Comparison of ENCODE assay signal across 8 cellular contexts in genomic region chr9:69549310-69550202, GRCh38.
A peak's percentile ranks its signal among the peaks of the same experiment; 100 is the strongest.
DNase-seq lines count a peak whose midpoint lies in the region; ATAC-seq and TF ChIP-seq lines count a peak whose summit lies in the region.

No MANE protein-coding gene starts in this region.

- no peaks in the 10 kb centered on the region for H3K36me3 Mint-ChIP-seq in activated CD4-positive, alpha-beta T cell treated with anti-CD3 and anti-CD28 coated beads, Interleukin-2, amount 10 ng/mL, durations not matched to agents 24 days and 14 days (ENCODE audit: low read depth)

- H3K27me3 ChIP-seq in Peyer's patch, result no peaks in the 10 kb centered on the region
- H3K27me3 ChIP-seq in colonic mucosa, result no peaks in the 10 kb centered on the region
- no peaks in the 10 kb centered on the region for H3K27me3 ChIP-seq in liver (ENCODE audit: control insufficient read depth in 4 of 4, insufficient read depth in 4 of 4, low read length in 3 of 4)
- peaks cover 0 to 2% (median 0%) of the 10 kb centered on the region in 4 donors for H3K27me3 ChIP-seq in upper lobe of left lung

- H3K9me3 ChIP-seq in Peyer's patch (no peaks in the 10 kb centered on the region), colonic mucosa (no peaks in the 10 kb centered on the region), liver (ENCODE audit: control insufficient read depth in 4 of 4, low read length in 3 of 4) (no peaks in the 10 kb centered on the region), upper lobe of left lung (no peaks in the 10 kb centered on the region)

- TF ChIP-seq EP300 in upper lobe of left lung (IDR thresholded peaks at IDR 0.05), result no peak

- TF ChIP-seq CTCF in Peyer's patch (IDR thresholded peaks at IDR 0.05) (peak; percentile 53 to 89 (median 75)), colonic mucosa (IDR thresholded peaks at IDR 0.05) (peak; percentile 76), liver (IDR thresholded peaks at IDR 0.05; ENCODE audit: low read depth, low read length, missing input control) (peak; percentile 94), upper lobe of left lung (IDR thresholded peaks at IDR 0.05) (peak; percentile 52 to 83 (median 74))

- H3K27ac ChIP-seq in Peyer's patch (no peak overlapping the region), colonic mucosa (no peak overlapping the region), liver (ENCODE audit: low read depth in 1 of 2, low read length in 2 of 2) (no peak overlapping the region), upper lobe of left lung (no peak overlapping the region)

- peak; percentile 93 to 99 for TF ChIP-seq RAD21 in liver (IDR thresholded peaks at IDR 0.05)

- H3K27ac Mint-ChIP-seq in activated CD4-positive, alpha-beta T cell treated with anti-CD3 and anti-CD28 coated beads, Interleukin-2, amount 10 ng/mL, durations not matched to agents 24 days and 14 days, result no peak overlapping the region

- TF ChIP-seq POLR2A in Peyer's patch (IDR thresholded peaks at IDR 0.05) (no peak), upper lobe of left lung (IDR thresholded peaks at IDR 0.05) (no peak)

- peaks cover 4% of the 10 kb centered on the region for H3K4me1 Mint-ChIP-seq in activated CD4-positive, alpha-beta T cell treated with anti-CD3 and anti-CD28 coated beads, Interleukin-2, amount 10 ng/mL, durations not matched to agents 24 days and 14 days

- H3K36me3 ChIP-seq in Peyer's patch, result no peaks in the 10 kb centered on the region
- no peaks in the 10 kb centered on the region for H3K36me3 ChIP-seq in colonic mucosa
- H3K36me3 ChIP-seq in liver (ENCODE audit: control insufficient read depth in 4 of 4, insufficient read depth in 3 of 4, low read depth in 1 of 4, low read length in 3 of 4), result no peaks in the 10 kb centered on the region
- no peaks in the 10 kb centered on the region for H3K36me3 ChIP-seq in upper lobe of left lung

- H3K4me3 ChIP-seq in Peyer's patch, result no peak overlapping the region
- no peak overlapping the region for H3K4me3 ChIP-seq in colonic mucosa
- no peak overlapping the region for H3K4me3 ChIP-seq in liver (ENCODE audit: low read depth in 1 of 3, low read length in 3 of 3)
- H3K4me3 ChIP-seq in upper lobe of left lung, result no peak overlapping the region

- H3K4me3 Mint-ChIP-seq in activated CD4-positive, alpha-beta T cell treated with anti-CD3 and anti-CD28 coated beads, Interleukin-2, amount 10 ng/mL, durations not matched to agents 24 days and 14 days, result no peak overlapping the region

- DNase-seq in activated CD4-positive, alpha-beta T cell treated with anti-CD3 and anti-CD28 coated beads, Interleukin-2, amount 10 ng/mL, durations not matched to agents 24 days and 14 days, result peak; percentile 76
- no peak for DNase-seq in activated CD4-positive, alpha-beta T cell treated with anti-CD3 and anti-CD28 coated beads for 4 hours
- DNase-seq in Peyer's patch (peak in 1 of 3 donors; percentile 68), colonic mucosa (peak; percentile 31), upper lobe of left lung (no peak)

- H3K4me1 ChIP-seq in Peyer's patch (no peaks in the 10 kb centered on the region), colonic mucosa (no peaks in the 10 kb centered on the region), liver (ENCODE audit: control insufficient read depth in 4 of 4, insufficient read depth in 4 of 4, low read length in 3 of 4) (peaks cover 0 to 10% (median 0%) of the 10 kb centered on the region in 4 donors), upper lobe of left lung (peaks cover 0 to 7% (median 1%) of the 10 kb centered on the region in 4 donors)

- intact Hi-C loops in activated CD4-positive, alpha-beta T cell treated with anti-CD3 and anti-CD28 coated beads, Interleukin-2, amount 10 ng/mL, durations not matched to agents 24 days and 14 days (cut with micrococcal nuclease), result loop anchor here (1.0 to 10.0 kb wide), 2 partner anchors 126 to 325 kb away; no protein-coding TSS in a partner anchor
- intact Hi-C loops in colonic mucosa (cut with DNase I), result loop anchor here (2.0 to 10.0 kb wide), 3 partner anchors 85 to 325 kb away; no protein-coding TSS in a partner anchor

- no peak overlapping the region for H3K9ac ChIP-seq in colonic mucosa (ENCODE audit: low read depth in 2 of 2, low read length in 2 of 2)
- no peak overlapping the region for H3K9ac ChIP-seq in liver (ENCODE audit: low read depth in 1 of 2, low read length in 2 of 2)

- H3K27me3 Mint-ChIP-seq in activated CD4-positive, alpha-beta T cell treated with anti-CD3 and anti-CD28 coated beads, Interleukin-2, amount 10 ng/mL, durations not matched to agents 24 days and 14 days, result peaks cover 31% of the 10 kb centered on the region

- ATAC-seq in HG02852 (IDR thresholded peaks at IDR 0.05; ENCODE audit: unreplicated experiment), result peak; percentile 67
- peak; percentile 34 to 78 for ATAC-seq in upper lobe of left lung (ENCODE audit: low FRiP score in 2 of 2)
- no peak for ATAC-seq in GM18519 (IDR thresholded peaks at IDR 0.05; ENCODE audit: low FRiP score, unreplicated experiment)

- H3K9me3 Mint-ChIP-seq in activated CD4-positive, alpha-beta T cell treated with anti-CD3 and anti-CD28 coated beads, Interleukin-2, amount 10 ng/mL, durations not matched to agents 24 days and 14 days, result no peaks in the 10 kb centered on the region

- WGBS in liver, result 27% methylated on average over 14 of the region's 14 CpGs
- whole genome bisulfite sequencing in upper lobe of left lung, 2 donors, result 16 to 21% methylated on average over 14 of the region's 14 CpGs

TF ChIP-seq in liver, 16 proteins besides CTCF, POLR2A, EP300 and RAD21:
- peak in 1 of 2 donors; percentile 12 for TF ChIP-seq RXRA (IDR thresholded peaks at IDR 0.05)
- no peak for TF ChIP-seq YY1 (IDR thresholded peaks at IDR 0.05)
- TF ChIP-seq JUND (IDR thresholded peaks at IDR 0.05), result peak in 1 of 2 donors; percentile 19

Comparison
In these comparisons a context has a peak if more than half of its experiments do, and no peak if none do; other contexts are left out.
1. DNase-seq: peak in activated CD4-positive, alpha-beta T cell treated with anti-CD3 and anti-CD28 coated beads, Interleukin-2, amount 10 ng/mL, durations not matched to agents 24 days and 14 days (single experiment) and colonic mucosa (single experiment); none in activated CD4-positive, alpha-beta T cell treated with anti-CD3 and anti-CD28 coated beads for 4 hours (0 of 2) and upper lobe of left lung (0 of 2).
2. Peak in every context shown above with its lines, with median percentiles within 50 percentile points of each other: CTCF ChIP-seq.